Comparison of ENCODE assay signal across 6 cellular contexts in genomic region chr7:134468054-134468453, GRCh38. TPM values are rescaled to one million over a fixed set of nuclear protein-coding genes. Genes with fewer than 3 reads are reported as not detected.
"Had no signal": no experiment of that assay in that cellular context is flagged by ENCODE, and none has a peak within 500 bp of the region (broad histone marks: within the 10 kb centered on the region; RNA-seq: fewer than 3 reads in every experiment).

No MANE protein-coding gene starts in this region.

- H3K4me3 ChIP-seq: GM23248, HAP-1 had no signal

- H3K27ac ChIP-seq: GM23248, HL-60 had no signal

- H3K9me3 ChIP-seq: HAP-1 had no signal

- DNase-seq: GM23248, GOT3, H7, HFFc6 had no signal

- H3K36me3 ChIP-seq: HAP-1 had no signal

- H3K4me1 ChIP-seq: HAP-1 had no signal

RNA-seq across cellular contexts. Expression of gene AKR1B10, which starts 59.3 kb away (rescaled TPM):
- total RNA-seq: GM23248, H7 had no signal
